1 cellular context compared by ENCODE assay signal in the genomic region with DNA sequence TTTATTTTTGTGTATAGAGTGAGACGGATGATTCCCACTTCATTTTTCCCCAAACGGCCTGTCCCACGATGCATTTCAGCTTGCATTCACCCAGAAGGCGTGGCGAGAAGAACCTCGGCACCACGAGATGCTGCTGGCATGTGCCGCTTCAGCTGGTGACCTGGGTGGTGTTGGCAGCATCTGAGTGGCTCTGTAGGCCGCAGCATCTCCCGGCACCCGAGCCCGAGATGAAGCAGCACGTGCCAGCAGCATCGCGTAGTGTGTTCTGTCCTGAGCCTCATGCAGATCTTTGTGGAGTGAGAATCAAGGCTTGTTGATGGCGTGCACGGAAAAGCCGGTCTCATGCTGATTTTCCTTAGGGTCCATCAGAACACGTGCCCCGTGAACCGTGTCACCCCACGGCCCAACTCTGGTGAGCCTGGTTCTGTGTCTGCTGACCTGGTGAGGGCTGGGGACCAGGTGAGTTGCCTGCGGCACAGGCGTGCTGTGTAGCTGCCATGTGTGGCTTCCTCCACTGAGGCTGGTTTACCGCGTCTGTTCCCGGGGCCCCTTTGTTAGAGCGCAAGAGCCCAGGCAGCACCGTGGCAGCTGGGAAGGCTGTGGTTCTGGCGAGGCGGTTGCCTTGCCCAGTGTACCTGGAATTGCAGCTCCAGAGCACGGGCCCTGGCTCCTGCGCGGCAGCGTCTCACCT.
TF ChIP-seq lines count a peak whose summit lies in the region.

No MANE protein-coding gene starts in this region.

TF ChIP-seq in WTC11, 78 proteins besides CTCF, POLR2A, EP300 and RAD21 (continued from another document):
- TF ChIP-seq CDX4 (CRISPR knock-in tag; IDR thresholded peaks at IDR 0.05; ENCODE audit: borderline replicate concordance) (no peak), ZNF532 (CRISPR knock-in tag; IDR thresholded peaks at IDR 0.05; ENCODE audit: borderline replicate concordance) (no peak), NR2C2 (CRISPR knock-in tag; IDR thresholded peaks at IDR 0.05) (no peak)
- TF ChIP-seq, protein P1, sequence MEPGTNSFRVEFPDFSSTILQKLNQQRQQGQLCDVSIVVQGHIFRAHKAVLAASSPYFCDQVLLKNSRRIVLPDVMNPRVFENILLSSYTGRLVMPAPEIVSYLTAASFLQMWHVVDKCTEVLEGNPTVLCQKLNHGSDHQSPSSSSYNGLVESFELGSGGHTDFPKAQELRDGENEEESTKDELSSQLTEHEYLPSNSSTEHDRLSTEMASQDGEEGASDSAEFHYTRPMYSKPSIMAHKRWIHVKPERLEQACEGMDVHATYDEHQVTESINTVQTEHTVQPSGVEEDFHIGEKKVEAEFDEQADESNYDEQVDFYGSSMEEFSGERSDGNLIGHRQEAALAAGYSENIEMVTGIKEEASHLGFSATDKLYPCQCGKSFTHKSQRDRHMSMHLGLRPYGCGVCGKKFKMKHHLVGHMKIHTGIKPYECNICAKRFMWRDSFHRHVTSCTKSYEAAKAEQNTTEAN (CRISPR knock-in tag; IDR thresholded peaks at IDR 0.05) = no peak
- TF ChIP-seq, protein P2, sequence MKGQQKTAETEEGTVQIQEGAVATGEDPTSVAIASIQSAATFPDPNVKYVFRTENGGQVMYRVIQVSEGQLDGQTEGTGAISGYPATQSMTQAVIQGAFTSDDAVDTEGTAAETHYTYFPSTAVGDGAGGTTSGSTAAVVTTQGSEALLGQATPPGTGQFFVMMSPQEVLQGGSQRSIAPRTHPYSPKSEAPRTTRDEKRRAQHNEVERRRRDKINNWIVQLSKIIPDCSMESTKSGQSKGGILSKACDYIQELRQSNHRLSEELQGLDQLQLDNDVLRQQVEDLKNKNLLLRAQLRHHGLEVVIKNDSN (CRISPR knock-in tag; IDR thresholded peaks at IDR 0.05) = no peak
